In the genomic region with DNA sequence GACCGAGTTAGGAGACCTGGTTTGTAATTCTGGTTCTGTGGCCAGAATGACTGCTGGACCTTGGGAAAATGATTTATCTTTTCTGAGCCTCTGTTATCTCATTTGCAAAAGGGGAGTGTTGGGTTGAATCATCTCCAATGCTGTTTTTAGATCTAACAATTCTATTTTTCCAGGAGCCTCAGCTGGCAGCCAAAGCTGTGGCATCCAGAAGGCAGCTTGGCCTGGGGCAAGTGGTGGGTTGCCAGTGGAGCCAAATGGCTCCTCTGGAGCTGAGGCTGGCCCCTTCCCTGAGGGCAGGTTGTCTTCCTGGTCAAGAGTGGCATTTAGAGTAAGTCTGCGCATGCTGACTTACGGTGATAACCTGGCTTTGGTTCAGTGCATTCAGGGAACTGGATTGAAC, we compare ENCODE assay signal across 15 cellular contexts. TPM values are rescaled to one million over a fixed set of nuclear protein-coding genes. Genes with fewer than 3 reads are reported as not detected.
DNase-seq lines count a peak whose midpoint lies in the region; ATAC-seq and TF ChIP-seq lines count a peak whose summit lies in the region.
"Had no signal": no experiment of that assay in that cellular context is flagged by ENCODE, and none has a peak within 500 bp of the region (broad histone marks: within the 10 kb centered on the region; RNA-seq: fewer than 3 reads in every experiment).

No MANE protein-coding gene starts in this region.

- DNase-seq in BE2C, result peak; percentile 50
- DNase-seq in NCI-H226, result peak; percentile 12
- DNase-seq in heart left ventricle, result peak in 1 of 5 donors; percentile 40
- DNase-seq in right atrium auricular region (ENCODE audit: low spot score), result no peak
- no peak for DNase-seq in activated T-cell treated with anti-CD3 and anti-CD28 coated beads for 4 hours
- DNase-seq in psoas muscle, result no peak
- DNase-seq: 8988T; AML-193; CD4-positive, CD25-positive, alpha-beta regulatory T cell; DMS53; HCEC 1CT; HFFc6 had no signal

- ATAC-seq in heart left ventricle, result peak in 3 of 4 donors; percentile 46 to 59 (median 47)
- ATAC-seq in HG02852 (IDR thresholded peaks at IDR 0.05; ENCODE audit: unreplicated experiment), result no peak
- no peak for ATAC-seq in HG02973 (IDR thresholded peaks at IDR 0.05; ENCODE audit: unreplicated experiment)
- ATAC-seq in psoas muscle, result no peak

- H3K4me1 ChIP-seq in BE2C (peaks cover 7% of the 10 kb centered on the region), heart left ventricle (peaks cover 0 to 57% (median 12%) of the 10 kb centered on the region in 12 donors), right atrium auricular region (peaks cover 0 to 59% of the 10 kb centered on the region in 2 donors), psoas muscle (no peaks in the 10 kb centered on the region)
- H3K4me1 ChIP-seq: BLaER1 treated with 17β-estradiol and CSF1 and Interleukin-3, amounts not matched to agents 10 nM and 100 nM had no signal

- TF ChIP-seq CTCF in BE2C (IDR thresholded peaks at IDR 0.05; ENCODE audit: low read depth, low read length) (no peak), heart left ventricle (IDR thresholded peaks at IDR 0.05) (no peak), right atrium auricular region (IDR thresholded peaks at IDR 0.05) (no peak), psoas muscle (IDR thresholded peaks at IDR 0.05) (no peak)

- intact Hi-C loops in heart left ventricle (cut with DNase I) (no loop called here), psoas muscle (cut with DNase I) (no loop called here)

- H3K9me3 ChIP-seq in BE2C, result no peaks in the 10 kb centered on the region
- no peaks in the 10 kb centered on the region for H3K9me3 ChIP-seq in heart left ventricle
- no peaks in the 10 kb centered on the region for H3K9me3 ChIP-seq in right atrium auricular region
- H3K9me3 ChIP-seq in psoas muscle, result no peaks in the 10 kb centered on the region

- no peaks in the 10 kb centered on the region for H3K36me3 ChIP-seq in BE2C
- no peaks in the 10 kb centered on the region for H3K36me3 ChIP-seq in heart left ventricle
- H3K36me3 ChIP-seq in right atrium auricular region, result no peaks in the 10 kb centered on the region
- no peaks in the 10 kb centered on the region for H3K36me3 ChIP-seq in psoas muscle (ENCODE audit: insufficient read depth in 1 of 2, low read depth in 1 of 2)

- H3K27me3 ChIP-seq in BE2C (no peaks in the 10 kb centered on the region), heart left ventricle (no peaks in the 10 kb centered on the region), right atrium auricular region (no peaks in the 10 kb centered on the region), psoas muscle (ENCODE audit: insufficient read depth in 3 of 3, low read length in 2 of 3) (no peaks in the 10 kb centered on the region)
- H3K27me3 ChIP-seq: BLaER1 treated with 17β-estradiol and CSF1 and Interleukin-3, amounts not matched to agents 10 nM and 100 nM had no signal

- H3K4me3 ChIP-seq in BE2C (ENCODE audit: low read depth, low read length) (no peak overlapping the region), heart left ventricle (no peak overlapping the region), right atrium auricular region (no peak overlapping the region), psoas muscle (no peak overlapping the region)
- H3K4me3 ChIP-seq: BLaER1 treated with 17β-estradiol and CSF1 and Interleukin-3, amounts not matched to agents 10 nM and 100 nM had no signal

- peak overlapping the region in 8 of 12 donors; percentile 1 to 77 (median 48) for H3K27ac ChIP-seq in heart left ventricle
- peak overlapping the region; percentile 65 to 77 for H3K27ac ChIP-seq in right atrium auricular region
- H3K27ac ChIP-seq in psoas muscle, result no peak overlapping the region
- H3K27ac ChIP-seq: BLaER1 treated with 17β-estradiol and CSF1 and Interleukin-3, amounts not matched to agents 10 nM and 100 nM had no signal

- WGBS in heart left ventricle, 4 donors, result 59 to 79% (median 69%) methylated on average over 3 of the region's 3 CpGs
- 41 to 57% (median 43%) methylated on average over 3 of the region's 3 CpGs for WGBS in psoas muscle, 3 donors

- TF ChIP-seq POLR2A in heart left ventricle (IDR thresholded peaks at IDR 0.05), result no peak

RNA-seq across cellular contexts. Expression of gene B3GLCT, which starts 21.3 kb away (rescaled TPM):
- polyA plus RNA-seq in BE2C (2012; ENCODE audit: insufficient read depth, insufficient read length, low read depth), result 1.1 TPM
- 10 to 100 TPM in 8 of 9 donors, 1 to 10 TPM in 1; 9.5 to 27.2 (median 20.9) TPM for total RNA-seq in heart left ventricle
- polyA plus RNA-seq in heart left ventricle, result 1 to 10 TPM; 5.5 to 5.7 TPM
- 10 to 100 TPM; 18.2 to 40.2 TPM for total RNA-seq in right atrium auricular region
- 1 to 10 TPM; 1.1 to 5.5 (median 2.9) TPM for total RNA-seq in psoas muscle
- polyA plus RNA-seq in psoas muscle, result 1 to 10 TPM; 1.3 to 3.1 (median 2.2) TPM

RNA-seq across cellular contexts. Expression of gene HSPH1, which starts 59.4 kb away (rescaled TPM):
- polyA plus RNA-seq in BE2C (2012; ENCODE audit: insufficient read depth, insufficient read length, low read depth), result 108 TPM
- total RNA-seq in heart left ventricle, result 10 to 100 TPM; 24.6 to 88.1 (median 44.5) TPM
- polyA plus RNA-seq in heart left ventricle, result 10 to 100 TPM; 32.5 to 55.3 TPM
- 10 to 100 TPM; 30.7 to 31.7 TPM for total RNA-seq in right atrium auricular region
- total RNA-seq in psoas muscle, result 100 to 1,000 TPM in 1 of 4 donors, 10 to 100 TPM in 3; 66.8 to 103 (median 76.3) TPM
- 100 to 1,000 TPM in 1 of 3 donors, 10 to 100 TPM in 2; 32.6 to 106 (median 53.1) TPM for polyA plus RNA-seq in psoas muscle

Comparison
In these comparisons a context has a peak if more than half of its experiments do, and no peak if none do; other contexts are left out.
1. DNase-seq: peak in BE2C (single experiment) and NCI-H226 (single experiment); none in right atrium auricular region (single experiment), activated T-cell treated with anti-CD3 and anti-CD28 coated beads for 4 hours (single experiment) and psoas muscle (0 of 2).
2. ATAC-seq: peak in heart left ventricle (3 of 4); none in HG02852 (single experiment), HG02973 (single experiment) and psoas muscle (0 of 4).